ENCODE assay signal across 13 cellular contexts in the genomic region with DNA sequence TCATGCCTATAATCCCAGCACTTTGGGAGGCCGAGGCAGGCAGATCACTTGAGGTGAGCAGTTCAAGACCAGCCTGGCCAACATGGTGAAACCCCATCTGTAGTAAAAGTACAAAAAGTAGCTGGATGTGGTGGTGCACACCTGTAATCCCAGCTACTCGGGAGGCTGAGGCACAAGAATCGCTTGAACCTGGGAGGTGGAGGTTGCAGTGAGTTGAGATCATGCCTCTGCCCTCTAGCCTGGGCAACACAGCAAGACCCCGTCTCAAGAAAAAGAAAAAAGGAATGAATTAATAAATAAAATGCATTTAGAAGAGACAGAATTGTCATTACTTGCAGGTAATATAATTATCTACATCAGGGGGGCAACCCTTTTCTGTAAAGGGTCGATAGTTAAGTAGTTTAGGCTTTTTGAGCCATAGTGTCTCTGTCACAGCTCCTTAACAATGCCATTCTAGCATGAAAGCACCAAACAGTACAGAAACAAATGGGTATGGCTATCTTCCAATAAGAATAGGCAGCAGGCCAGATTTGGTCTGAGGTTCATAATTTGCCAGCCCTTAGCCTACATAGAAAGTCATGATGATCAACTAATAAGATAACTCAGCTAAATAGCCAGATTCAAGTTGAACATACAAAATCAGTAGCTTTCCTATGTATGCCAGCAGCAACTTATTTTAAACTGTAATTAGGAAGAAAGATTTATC. TPM values are rescaled to one million over a fixed set of nuclear protein-coding genes. Genes with fewer than 3 reads are reported as not detected.
DNase-seq lines count a peak whose midpoint lies in the region; ATAC-seq and TF ChIP-seq lines count a peak whose summit lies in the region.
"Had no signal": no experiment of that assay in that cellular context is flagged by ENCODE, and none has a peak within 500 bp of the region (broad histone marks: within the 10 kb centered on the region; RNA-seq: fewer than 3 reads in every experiment).

No MANE protein-coding gene starts in this region.

- no peak for ATAC-seq in GM21619 (IDR thresholded peaks at IDR 0.05; ENCODE audit: unreplicated experiment)
- ATAC-seq: activated naive CD8-positive, alpha-beta T cell treated with anti-CD3 and anti-CD28 coated beads, Interleukin-2, amount 50 U/mL, for 24 hours; natural killer cell had no signal

- no peaks in the 10 kb centered on the region for H3K36me3 ChIP-seq in ovary

- H3K27ac ChIP-seq in ovary = no peak overlapping the region
- H3K27ac ChIP-seq: SJSA1 had no signal

- TF ChIP-seq EP300 in ovary (IDR thresholded peaks at IDR 0.05) = no peak

- TF ChIP-seq CTCF in ovary (IDR thresholded peaks at IDR 0.05) = no peak

- H3K27me3 ChIP-seq in ovary = no peaks in the 10 kb centered on the region
- H3K27me3 ChIP-seq: SJSA1 had no signal

- 90 to 97% (median 93%) methylated on average over 5 of the region's 5 CpGs for WGBS in ovary, 3 donors

- no peaks in the 10 kb centered on the region for H3K9me3 ChIP-seq in ovary
- H3K9me3 ChIP-seq: SJSA1 had no signal

- intact Hi-C loops in ovary (cut with DNase I) = no loop called here

- no peak overlapping the region for H3K4me3 ChIP-seq in ovary
- H3K4me3 ChIP-seq: SJSA1 had no signal

- peaks cover 4% of the 10 kb centered on the region for H3K4me1 ChIP-seq in ovary (ENCODE audit: insufficient read depth)
- H3K4me1 ChIP-seq: SJSA1 had no signal

- TF ChIP-seq POLR2A in ovary (IDR thresholded peaks at IDR 0.05) = no peak

- DNase-seq in GM03348 (ENCODE audit: low spot score) (peak; percentile 11), NCI-H345 (lab: John Stamatoyannopoulos, UW) (peak; percentile 46), dedifferentiated amniotic fluid mesenchymal stem cell (ENCODE audit: extremely low spot score) (peak; percentile 31), pons (ENCODE audit: low spot score) (peak; percentile 79), ovary (no peak), NCI-H2171 treated with DMSO at 0.1 percent for 48 hours (lab: John Stamatoyannopoulos, UW) (no peak)
- DNase-seq: activated CD8-positive, alpha-beta memory T cell treated with anti-CD3 and anti-CD28 coated beads, Interleukin-2, amount 50 U/mL, for 4 hours; activated naive CD8-positive, alpha-beta T cell treated with anti-CD3 and anti-CD28 coated beads, Interleukin-2, amount 50 U/mL, for 24 hours; glutamatergic neuron; MM.1S; natural killer cell had no signal

RNA-seq across cellular contexts. Expression of a gene that starts 56.8 kb away (rescaled TPM):
- 10 to 100 TPM; 18.2 to 55.6 (median 43.9) TPM for total RNA-seq in ovary
- polyA plus RNA-seq in ovary = 10 to 100 TPM; 20.3 to 53.2 TPM

Comparison
In these comparisons a context has a peak if more than half of its experiments do, and no peak if none do; other contexts are left out.
1. DNase-seq: peak in GM03348 (single experiment), NCI-H345 (single experiment), dedifferentiated amniotic fluid mesenchymal stem cell (single experiment) and pons (single experiment); none in ovary (0 of 5) and NCI-H2171 treated with DMSO at 0.1 percent for 48 hours (single experiment).